Comparison of ENCODE assay signal across 19 cellular contexts in genomic region chr2:25380586-25381360, GRCh38. TPM values are rescaled to one million over a fixed set of nuclear protein-coding genes. Genes with fewer than 3 reads are reported as not detected.
A peak's percentile ranks its signal among the peaks of the same experiment; 100 is the strongest.
DNase-seq lines count a peak whose midpoint lies in the region; ATAC-seq and TF ChIP-seq lines count a peak whose summit lies in the region.
"Had no signal": no experiment of that assay in that cellular context is flagged by ENCODE, and none has a peak within 500 bp of the region (broad histone marks: within the 10 kb centered on the region; RNA-seq: fewer than 3 reads in every experiment).

No MANE protein-coding gene starts in this region.

- H3K27ac ChIP-seq in vagina = no peak overlapping the region
- H3K27ac ChIP-seq: body of pancreas, coronary artery, foreskin keratinocyte, neural progenitor cell had no signal

- H3K36me3 ChIP-seq in vagina = no peaks in the 10 kb centered on the region
- H3K36me3 ChIP-seq: neural progenitor cell had no signal

- TF ChIP-seq CTCF in vagina (IDR thresholded peaks at IDR 0.05) (no peak), progenitor cell of endocrine pancreas (IDR thresholded peaks at IDR 0.05; ENCODE audit: unreplicated experiment) (no peak)

- no peak for ATAC-seq in stimulated activated naive CD8-positive, alpha-beta T cell treated with anti-CD3 and anti-CD28 coated beads, Interleukin-15, Interleukin-2, amounts not matched to agents 100 U/mL and 50 U/mL, for 24 hours
- ATAC-seq: body of pancreas, foreskin keratinocyte, GM23338, T-cell had no signal

- peaks cover 21% of the 10 kb centered on the region for H3K4me1 ChIP-seq in vagina

- intact Hi-C loops in activated T-helper 2 cell treated with anti-CD3 and anti-CD28 coated beads, Interferon-gamma antibody, Interleukin-2, Interleukin-4, amounts not matched to agents 10 μg/mL and 5 μg/mL and 100 μg/mL, durations not matched to agents 14 hours and 24 hours and 36 hours (cut with micrococcal nuclease) = no loop called here
- intact Hi-C loops in vagina (cut with DNase I) = no loop called here

- no peaks in the 10 kb centered on the region for H3K9me3 Mint-ChIP-seq in stimulated activated naive CD8-positive, alpha-beta T cell treated with anti-CD3 and anti-CD28 coated beads, Interleukin-15, Interleukin-2, amounts not matched to agents 100 ng/mL and 50 ng/mL, for 24 hours
- no peaks in the 10 kb centered on the region for H3K9me3 Mint-ChIP-seq in activated T-helper 2 cell treated with anti-CD3 and anti-CD28 coated beads, Interferon-gamma antibody, Interleukin-2, Interleukin-4, amounts not matched to agents 10 μg/mL and 5 μg/mL and 100 μg/mL, durations not matched to agents 14 hours and 24 hours and 36 hours
- no peaks in the 10 kb centered on the region for H3K9me3 Mint-ChIP-seq in progenitor cell of endocrine pancreas (ENCODE audit: low read depth)
- H3K9me3 Mint-ChIP-seq: mesothelial cell of epicardium, T-cell had no signal

- TF ChIP-seq POLR2A in vagina (IDR thresholded peaks at IDR 0.05) = no peak

- peak overlapping the region; percentile 80 for H3K27ac Mint-ChIP-seq in stimulated activated naive CD8-positive, alpha-beta T cell treated with anti-CD3 and anti-CD28 coated beads, Interleukin-15, Interleukin-2, amounts not matched to agents 100 ng/mL and 50 ng/mL, for 24 hours
- H3K27ac Mint-ChIP-seq in activated T-helper 2 cell treated with anti-CD3 and anti-CD28 coated beads, Interferon-gamma antibody, Interleukin-2, Interleukin-4, amounts not matched to agents 10 μg/mL and 5 μg/mL and 100 μg/mL, durations not matched to agents 14 hours and 24 hours and 36 hours = peak overlapping the region; percentile 14
- H3K27ac Mint-ChIP-seq in progenitor cell of endocrine pancreas = no peak overlapping the region
- H3K27ac Mint-ChIP-seq: activated naive CD4-positive, alpha-beta T cell treated with anti-CD3 and anti-CD28 coated beads for 36 hours; GM23338; mesothelial cell of epicardium; neural progenitor cell; T-cell had no signal

- no peak overlapping the region for H3K4me3 Mint-ChIP-seq in stimulated activated naive CD8-positive, alpha-beta T cell treated with anti-CD3 and anti-CD28 coated beads, Interleukin-15, Interleukin-2, amounts not matched to agents 100 ng/mL and 50 ng/mL, for 24 hours
- H3K4me3 Mint-ChIP-seq in activated T-helper 2 cell treated with anti-CD3 and anti-CD28 coated beads, Interferon-gamma antibody, Interleukin-2, Interleukin-4, amounts not matched to agents 10 μg/mL and 5 μg/mL and 100 μg/mL, durations not matched to agents 14 hours and 24 hours and 36 hours (ENCODE audit: low read depth) = no peak overlapping the region
- H3K4me3 Mint-ChIP-seq in progenitor cell of endocrine pancreas (ENCODE audit: low read depth) = no peak overlapping the region
- H3K4me3 Mint-ChIP-seq: activated naive CD4-positive, alpha-beta T cell treated with anti-CD3 and anti-CD28 coated beads for 36 hours; GM23338; mesothelial cell of epicardium; neural progenitor cell; T-cell had no signal

- no peaks in the 10 kb centered on the region for H3K27me3 Mint-ChIP-seq in stimulated activated naive CD8-positive, alpha-beta T cell treated with anti-CD3 and anti-CD28 coated beads, Interleukin-15, Interleukin-2, amounts not matched to agents 100 ng/mL and 50 ng/mL, for 24 hours
- H3K27me3 Mint-ChIP-seq in activated T-helper 2 cell treated with anti-CD3 and anti-CD28 coated beads, Interferon-gamma antibody, Interleukin-2, Interleukin-4, amounts not matched to agents 10 μg/mL and 5 μg/mL and 100 μg/mL, durations not matched to agents 14 hours and 24 hours and 36 hours (ENCODE audit: low read depth) = no peaks in the 10 kb centered on the region
- peaks cover 3% of the 10 kb centered on the region for H3K27me3 Mint-ChIP-seq in progenitor cell of endocrine pancreas
- H3K27me3 Mint-ChIP-seq: T-cell had no signal

- H3K9me3 ChIP-seq in vagina = no peaks in the 10 kb centered on the region
- H3K9me3 ChIP-seq: body of pancreas had no signal

- no peaks in the 10 kb centered on the region for H3K27me3 ChIP-seq in vagina
- H3K27me3 ChIP-seq: body of pancreas, foreskin keratinocyte had no signal

- peaks cover 45% of the 10 kb centered on the region for H3K4me1 Mint-ChIP-seq in stimulated activated naive CD8-positive, alpha-beta T cell treated with anti-CD3 and anti-CD28 coated beads, Interleukin-15, Interleukin-2, amounts not matched to agents 100 ng/mL and 50 ng/mL, for 24 hours (ENCODE audit: low read depth)
- peaks cover 32% of the 10 kb centered on the region for H3K4me1 Mint-ChIP-seq in activated T-helper 2 cell treated with anti-CD3 and anti-CD28 coated beads, Interferon-gamma antibody, Interleukin-2, Interleukin-4, amounts not matched to agents 10 μg/mL and 5 μg/mL and 100 μg/mL, durations not matched to agents 14 hours and 24 hours and 36 hours (ENCODE audit: low read depth)
- H3K4me1 Mint-ChIP-seq in progenitor cell of endocrine pancreas (ENCODE audit: low read depth) = peaks cover 7% of the 10 kb centered on the region

- DNase-seq in stimulated activated naive CD8-positive, alpha-beta T cell treated with anti-CD3 and anti-CD28 coated beads, Interleukin-15, Interleukin-2, amounts not matched to agents 100 U/mL and 50 U/mL, for 24 hours = no peak
- DNase-seq in activated T-helper 2 cell treated with anti-CD3 and anti-CD28 coated beads, Interferon-gamma antibody, Interleukin-2, Interleukin-4, amounts not matched to agents 10 μg/mL and 5 μg/mL and 100 μg/mL, durations not matched to agents 14 hours and 24 hours and 36 hours (ENCODE audit: low spot score) = no peak
- DNase-seq in myocyte (ENCODE audit: low read depth) (peak; percentile 81), vagina (ENCODE audit: extremely low spot score in 2 of 2) (peak; percentile 69 to 95), HK-2 (ENCODE audit: unreplicated experiment) (no peak), progenitor cell of endocrine pancreas (ENCODE audit: low spot score, unreplicated experiment) (no peak)
- no peak for DNase-seq in activated CD4-positive, CD25-positive, alpha-beta regulatory T cell treated with anti-CD3 and anti-CD28 coated beads, Interleukin-2, amount 50 U/mL, for 72 hours
- DNase-seq: activated naive CD4-positive, alpha-beta T cell treated with anti-CD3 and anti-CD28 coated beads for 36 hours; body of pancreas; foreskin keratinocyte; NCI-H2029; retina; stimulated activated CD4-positive, alpha-beta T cell treated with anti-CD3 and anti-CD28 coated beads, Interleukin-1b, Interleukin-23, amount 100 ng/mL, for 48 hours; T-cell had no signal

- no peak overlapping the region for H3K4me3 ChIP-seq in vagina
- H3K4me3 ChIP-seq: body of pancreas, coronary artery, GM23338, neural progenitor cell had no signal

- no peaks in the 10 kb centered on the region for H3K36me3 Mint-ChIP-seq in stimulated activated naive CD8-positive, alpha-beta T cell treated with anti-CD3 and anti-CD28 coated beads, Interleukin-15, Interleukin-2, amounts not matched to agents 100 ng/mL and 50 ng/mL, for 24 hours (ENCODE audit: low read depth)
- peaks cover 7% of the 10 kb centered on the region for H3K36me3 Mint-ChIP-seq in activated T-helper 2 cell treated with anti-CD3 and anti-CD28 coated beads, Interferon-gamma antibody, Interleukin-2, Interleukin-4, amounts not matched to agents 10 μg/mL and 5 μg/mL and 100 μg/mL, durations not matched to agents 14 hours and 24 hours and 36 hours (ENCODE audit: low read depth)
- H3K36me3 Mint-ChIP-seq in progenitor cell of endocrine pancreas (ENCODE audit: insufficient read depth) = peaks cover 8% of the 10 kb centered on the region

RNA-seq across cellular contexts. Expression of gene DNMT3A, which starts 39.0 kb away (rescaled TPM):
- total RNA-seq in activated T-helper 2 cell treated with anti-CD3 and anti-CD28 coated beads, Interferon-gamma antibody, Interleukin-2, Interleukin-4, amounts not matched to agents 10 μg/mL and 5 μg/mL and 100 μg/mL, durations not matched to agents 14 hours and 24 hours and 36 hours = 86.8 and 91.3 TPM in 2 replicates
- total RNA-seq in myocyte = 5.7 and 5.8 TPM in 2 replicates
- 10.7 TPM for polyA plus RNA-seq in myocyte (2012)
- 28.0 TPM for total RNA-seq in vagina
- total RNA-seq in progenitor cell of endocrine pancreas = 166 and 168 TPM in 2 replicates

Comparison
In these comparisons a context has a peak if more than half of its experiments do, and no peak if none do; other contexts are left out.
1. DNase-seq: peak in myocyte (single experiment) and vagina (2 of 2); none in stimulated activated naive CD8-positive, alpha-beta T cell treated with anti-CD3 and anti-CD28 coated beads, Interleukin-15, Interleukin-2, amounts not matched to agents 100 U/mL and 50 U/mL, for 24 hours (single experiment), activated T-helper 2 cell treated with anti-CD3 and anti-CD28 coated beads, Interferon-gamma antibody, Interleukin-2, Interleukin-4, amounts not matched to agents 10 μg/mL and 5 μg/mL and 100 μg/mL, durations not matched to agents 14 hours and 24 hours and 36 hours (single experiment), activated CD4-positive, CD25-positive, alpha-beta regulatory T cell treated with anti-CD3 and anti-CD28 coated beads, Interleukin-2, amount 50 U/mL, for 72 hours (single experiment), HK-2 (single experiment) and progenitor cell of endocrine pancreas (single experiment).